8 cellular contexts compared by ENCODE assay signal in genomic region chr3:113531826-113532697, GRCh38. TPM values are rescaled to one million over a fixed set of nuclear protein-coding genes. Genes with fewer than 3 reads are reported as not detected.
A peak's percentile ranks its signal among the peaks of the same experiment; 100 is the strongest.
DNase-seq lines count a peak whose midpoint lies in the region; ATAC-seq and TF ChIP-seq lines count a peak whose summit lies in the region.

Gene SIDT1 (plus strand): TSS chr3:113532555. CDS start chr3:113533022, 467 bp downstream.

- H3K27me3 ChIP-seq in endodermal cell (ENCODE audit: control insufficient read depth, insufficient read depth, low read length, poor library complexity, severe bottlenecking), result peaks cover 88% of the 10 kb centered on the region
- H3K27me3 ChIP-seq in muscle layer of duodenum (ENCODE audit: low read depth, low read length), result peaks cover 9% of the 10 kb centered on the region
- peaks cover 9 to 28% (median 14%) of the 10 kb centered on the region in 5 donors for H3K27me3 ChIP-seq in subcutaneous abdominal adipose tissue (ENCODE audit: control insufficient read depth in 5 of 5, insufficient read depth in 4 of 5, low read length in 5 of 5)

- no peak within 1 kb of the TSS for H3K9ac ChIP-seq in endodermal cell (ENCODE audit: extremely low read depth, low read length, poor library complexity, severe bottlenecking)
- H3K9ac ChIP-seq in subcutaneous abdominal adipose tissue (ENCODE audit: low read length in 5 of 5), result peak within 1 kb of the TSS; percentile 10 to 68 (median 55)

- CTCF ChIA-PET in activated CD8-positive, alpha-beta T cell treated with anti-CD3 and anti-CD28 coated beads, Interleukin-2, amount 10 ng/mL, durations not matched to agents 7 days and 5 days (lab: Charles Lee), result interaction anchor here (2.7 kb wide), 1 partner anchor 16 kb away, joined by 10 read pairs; the partner anchor contains the start of gene SPICE1

- peaks cover 49% of the 10 kb centered on the region for H3K4me1 Mint-ChIP-seq in activated CD8-positive, alpha-beta T cell treated with anti-CD3 and anti-CD28 coated beads, Interleukin-2, amount 10 ng/mL, durations not matched to agents 7 days and 5 days (ENCODE audit: low read depth)
- H3K4me1 Mint-ChIP-seq in endodermal cell, result peaks cover 12% of the 10 kb centered on the region

- peaks cover 3% of the 10 kb centered on the region for H3K27me3 Mint-ChIP-seq in activated CD8-positive, alpha-beta T cell treated with anti-CD3 and anti-CD28 coated beads, Interleukin-2, amount 10 ng/mL, durations not matched to agents 7 days and 5 days (ENCODE audit: low read depth)
- peaks cover 80% of the 10 kb centered on the region for H3K27me3 Mint-ChIP-seq in endodermal cell (ENCODE audit: insufficient read depth)

- H3K4me1 ChIP-seq in endodermal cell (ENCODE audit: control insufficient read depth, insufficient read depth, low read length) (no peaks in the 10 kb centered on the region), muscle layer of duodenum (ENCODE audit: control insufficient read depth in 1 of 2, insufficient read depth in 2 of 2, low read length in 2 of 2) (peaks cover 0 to 7% of the 10 kb centered on the region in 2 donors), subcutaneous abdominal adipose tissue (ENCODE audit: control insufficient read depth in 5 of 5, insufficient read depth in 5 of 5, low read length in 5 of 5) (peaks cover 2 to 20% (median 18%) of the 10 kb centered on the region in 5 donors)

- POLR2A ChIA-PET in activated CD8-positive, alpha-beta T cell treated with anti-CD3 and anti-CD28 coated beads, Interleukin-2, amount 10 ng/mL, durations not matched to agents 7 days and 5 days (lab: Charles Lee), result interaction anchor here (3.5 kb wide), 1 partner anchor 16 kb away, joined by 24 read pairs; the partner anchor contains the start of gene SPICE1

- no peaks in the 10 kb centered on the region for H3K9me3 Mint-ChIP-seq in activated CD8-positive, alpha-beta T cell treated with anti-CD3 and anti-CD28 coated beads, Interleukin-2, amount 10 ng/mL, durations not matched to agents 7 days and 5 days (ENCODE audit: insufficient read depth)
- no peaks in the 10 kb centered on the region for H3K9me3 Mint-ChIP-seq in endodermal cell

- WGBS in endodermal cell (ENCODE audit: insufficient coverage in 1 of 2, insufficient read length in 1 of 2), 2 experiments, result 0 to 15% methylated on average over 9 to 18 of the region's 18 CpGs

- no peak for TF ChIP-seq CTCF in endodermal cell (conservative IDR thresholded peaks at IDR 0.05)

- H3K27ac ChIP-seq in endodermal cell (ENCODE audit: low read depth, low read length) (no peak within 1 kb of the TSS), muscle layer of duodenum (ENCODE audit: low read length) (peak within 1 kb of the TSS; percentile 67), subcutaneous abdominal adipose tissue (ENCODE audit: low read depth, low read length) (no peak within 1 kb of the TSS)

- peaks cover 28% of the 10 kb centered on the region for H3K36me3 Mint-ChIP-seq in activated CD8-positive, alpha-beta T cell treated with anti-CD3 and anti-CD28 coated beads, Interleukin-2, amount 10 ng/mL, durations not matched to agents 7 days and 5 days (ENCODE audit: low read depth)
- H3K36me3 Mint-ChIP-seq in endodermal cell (ENCODE audit: low read depth), result no peaks in the 10 kb centered on the region

- ATAC-seq in HG02870 (IDR thresholded peaks at IDR 0.05; ENCODE audit: unreplicated experiment), result peak; percentile 67
- ATAC-seq in activated CD8-positive, alpha-beta T cell treated with anti-CD3 and anti-CD28 coated beads, Interleukin-2, amount 10 ng/mL, durations not matched to agents 7 days and 5 days, result peak; percentile 83

- H3K27ac Mint-ChIP-seq in activated CD8-positive, alpha-beta T cell treated with anti-CD3 and anti-CD28 coated beads, Interleukin-2, amount 10 ng/mL, durations not matched to agents 7 days and 5 days, result peak within 1 kb of the TSS; percentile 98
- H3K27ac Mint-ChIP-seq in endodermal cell, result no peak within 1 kb of the TSS

- H3K9me3 ChIP-seq in endodermal cell (ENCODE audit: control insufficient read depth, low read length) (no peaks in the 10 kb centered on the region), muscle layer of duodenum (ENCODE audit: control insufficient read depth in 1 of 2, low read length in 2 of 2) (no peaks in the 10 kb centered on the region), subcutaneous abdominal adipose tissue (ENCODE audit: control insufficient read depth in 5 of 5, low read length in 5 of 5) (no peaks in the 10 kb centered on the region)

- H3K4me3 ChIP-seq in endodermal cell (ENCODE audit: low read length), result peak within 1 kb of the TSS; percentile 80
- peak within 1 kb of the TSS; percentile 76 to 86 for H3K4me3 ChIP-seq in muscle layer of duodenum (ENCODE audit: low read depth in 1 of 2, low read length in 2 of 2)
- peak within 1 kb of the TSS; percentile 69 to 85 (median 76) for H3K4me3 ChIP-seq in subcutaneous abdominal adipose tissue (ENCODE audit: low read depth in 1 of 5, low read length in 5 of 5)

- DNase-seq in DMS79 treated with DMSO at 0.1 percent for 48 hours (lab: John Stamatoyannopoulos, UW), result peak; percentile 55
- DNase-seq in DMS79 (lab: John Stamatoyannopoulos, UW), result no peak
- peak; percentile 22 for DNase-seq in NCI-H2029 treated with DMSO at 0.1 percent for 48 hours (lab: John Stamatoyannopoulos, UW)
- DNase-seq in activated CD8-positive, alpha-beta T cell treated with anti-CD3 and anti-CD28 coated beads, Interleukin-2, amount 10 ng/mL, durations not matched to agents 7 days and 5 days, result peak; percentile 86
- peak; percentile 65 for DNase-seq in endodermal cell

- peak within 1 kb of the TSS; percentile 92 for H3K4me3 Mint-ChIP-seq in activated CD8-positive, alpha-beta T cell treated with anti-CD3 and anti-CD28 coated beads, Interleukin-2, amount 10 ng/mL, durations not matched to agents 7 days and 5 days
- peak within 1 kb of the TSS; percentile 67 for H3K4me3 Mint-ChIP-seq in endodermal cell

- H3K36me3 ChIP-seq in endodermal cell (ENCODE audit: control insufficient read depth, insufficient read depth, low read length), result no peaks in the 10 kb centered on the region
- no peaks in the 10 kb centered on the region for H3K36me3 ChIP-seq in muscle layer of duodenum (ENCODE audit: control insufficient read depth in 1 of 2, insufficient read depth in 2 of 2, low read length in 2 of 2)
- no peaks in the 10 kb centered on the region for H3K36me3 ChIP-seq in subcutaneous abdominal adipose tissue (ENCODE audit: control insufficient read depth in 5 of 5, insufficient read depth in 5 of 5, low read length in 5 of 5)

RNA-seq across cellular contexts. Expression of gene SIDT1, which starts in this region (rescaled TPM):
- 10 to 100 TPM; 34.8 to 35.0 TPM for total RNA-seq in activated CD8-positive, alpha-beta T cell treated with anti-CD3 and anti-CD28 coated beads, Interleukin-2, amount 10 ng/mL, durations not matched to agents 7 days and 5 days
- not detected for total RNA-seq in endodermal cell
- 0.25 TPM for polyA plus RNA-seq in endodermal cell (2013, experiment 1 of 2)
- 0.70 TPM for polyA plus RNA-seq in endodermal cell (2013, experiment 2 of 2)

Comparison
In these comparisons a context has a peak if more than half of its experiments do, and no peak if none do; other contexts are left out.
1. RNA of gene SIDT1 (total RNA-seq): 34.8 to 35.0 TPM in activated CD8-positive, alpha-beta T cell treated with anti-CD3 and anti-CD28 coated beads, Interleukin-2, amount 10 ng/mL, durations not matched to agents 7 days and 5 days; not detected in endodermal cell; every median in the first group is over 10 times any median in the second.
2. Peak in DNase-seq and H3K4me3 ChIP-seq in endodermal cell; RNA of the gene not detected or under 1 TPM.
3. Peak in every context shown above with its lines, with median percentiles within 50 percentile points of each other: H3K4me3 ChIP-seq.